Comparison of ENCODE assay signal across 1 cellular context in genomic region chr18:3450358-3451107, GRCh38.
A peak's percentile ranks its signal among the peaks of the same experiment; 100 is the strongest.
TF ChIP-seq lines count a peak whose summit lies in the region.

No MANE protein-coding gene starts in this region.

TF ChIP-seq in K562, 482 proteins besides CTCF, POLR2A, EP300 and RAD21 (continued from another document and continues in another):
- TF ChIP-seq UBTF (IDR thresholded peaks at IDR 0.05; ENCODE audit: borderline replicate concordance in 1 of 2, low read depth in 2 of 2, low read length in 2 of 2) (peak in 1 of 2 experiments; percentile 87; a peak in 1 of 4 replicates), SRSF9 (IDR thresholded peaks at IDR 0.05; ENCODE audit: borderline replicate concordance, low read depth, low read length) (no peak), ZFX (CRISPR knock-in tag; IDR thresholded peaks at IDR 0.05) (no peak), MCM2 (IDR thresholded peaks at IDR 0.05; ENCODE audit: low read depth) (no peak), NCOA1 (IDR thresholded peaks at IDR 0.05; ENCODE audit: low read depth) (no peak), ZNF174 (CRISPR knock-in tag; IDR thresholded peaks at IDR 0.05) (no peak), ZNF77 (CRISPR knock-in tag; IDR thresholded peaks at IDR 0.05) (no peak), MIER1 (IDR thresholded peaks at IDR 0.05; ENCODE audit: low read depth) (no peak), ZBTB8A (IDR thresholded peaks at IDR 0.05; ENCODE audit: partially characterized antibody) (no peak), SP1 (CRISPR knock-in tag; IDR thresholded peaks at IDR 0.05) (peak; percentile 60), ZNF384 (IDR thresholded peaks at IDR 0.05; ENCODE audit: low read depth, low read length) (no peak), ARID3B (CRISPR knock-in tag; IDR thresholded peaks at IDR 0.05; ENCODE audit: borderline replicate concordance) (no peak), ADNP (tag; IDR thresholded peaks at IDR 0.05) (no peak), DDX20 (tag; IDR thresholded peaks at IDR 0.05; ENCODE audit: low read depth) (no peak), NR1H2 (CRISPR knock-in tag; IDR thresholded peaks at IDR 0.05) (0 out of 2 replicates have a peak, but pooled peaks have one; percentile 50), ZFP30 (CRISPR knock-in tag; IDR thresholded peaks at IDR 0.05; ENCODE audit: borderline replicate concordance) (no peak), BRF2 (IDR thresholded peaks at IDR 0.05; ENCODE audit: borderline replicate concordance, insufficient read depth, insufficient read length) (no peak), ZNF668 (CRISPR knock-in tag; IDR thresholded peaks at IDR 0.05) (no peak), ZNF449 (CRISPR knock-in tag; IDR thresholded peaks at IDR 0.05) (no peak), XRCC5 (IDR thresholded peaks at IDR 0.05; ENCODE audit: low read depth, low read length) (no peak), CHD2 (IDR thresholded peaks at IDR 0.05; ENCODE audit: low read depth, low read length) (peak; percentile 74), PBX2 (CRISPR knock-in tag; IDR thresholded peaks at IDR 0.05; ENCODE audit: low read depth) (no peak), PBX2 (tag; conservative IDR thresholded peaks at IDR 0.05; ENCODE audit: low read depth) (no peak), ZNF263 (CRISPR knock-in tag; IDR thresholded peaks at IDR 0.05; ENCODE audit: borderline replicate concordance) (peak; percentile 29; the same call in 1 of the 2 replicates), ZC3H4 (CRISPR knock-in tag; IDR thresholded peaks at IDR 0.05; ENCODE audit: borderline replicate concordance) (no peak), YBX1 (IDR thresholded peaks at IDR 0.05) (no peak), POLR2G (IDR thresholded peaks at IDR 0.05; ENCODE audit: low read depth, low read length) (peak; percentile 78), ATF2 (CRISPR knock-in tag; IDR thresholded peaks at IDR 0.05) (no peak), NCOA4 (IDR thresholded peaks at IDR 0.05; ENCODE audit: partially characterized antibody) (no peak), ZNF512 (tag; IDR thresholded peaks at IDR 0.05) (no peak), FOSL1 (tag; conservative IDR thresholded peaks at IDR 0.05) (no peak), FOXJ3 (CRISPR knock-in tag; IDR thresholded peaks at IDR 0.05) (no peak), ZNF124 (CRISPR knock-in tag; IDR thresholded peaks at IDR 0.05) (no peak), ZHX1 (conservative IDR thresholded peaks at IDR 0.05; ENCODE audit: low read length) (no peak), ZSCAN32 (CRISPR knock-in tag; IDR thresholded peaks at IDR 0.05) (no peak), SIN3A (IDR thresholded peaks at IDR 0.05; ENCODE audit: borderline replicate concordance in 2 of 2, control insufficient read depth in 1 of 2, low read depth in 2 of 2, low read length in 2 of 2) (peak in 1 of 2 experiments; percentile 69; a peak in 1 of 4 replicates), FOXP1 (CRISPR knock-in tag; IDR thresholded peaks at IDR 0.05) (peak; percentile 61; the same call in 1 of the 2 replicates), DIDO1 (tag; IDR thresholded peaks at IDR 0.05; ENCODE audit: low read depth) (no peak)
